ENCODE assay signal across 10 cellular contexts in genomic region chr6:149079456-149079855, GRCh38.
A peak's percentile ranks its signal among the peaks of the same experiment; 100 is the strongest.
DNase-seq lines count a peak whose midpoint lies in the region; ATAC-seq and TF ChIP-seq lines count a peak whose summit lies in the region.
"Had no signal": no experiment of that assay in that cellular context is flagged by ENCODE, and none has a peak within 500 bp of the region (broad histone marks: within the 10 kb centered on the region; RNA-seq: fewer than 3 reads in every experiment).

No MANE protein-coding gene starts in this region.

- H3K9me3 Mint-ChIP-seq in activated naive CD8-positive, alpha-beta T cell treated with anti-CD3 and anti-CD28 coated beads, Interleukin-2, amount 10 ng/mL, durations not matched to agents 7 days and 5 days = peaks cover 3% of the 10 kb centered on the region
- no peaks in the 10 kb centered on the region for H3K9me3 Mint-ChIP-seq in activated naive CD8-positive, alpha-beta T cell treated with anti-CD3 and anti-CD28 coated beads, Interleukin-2, amount 50 U/mL, for 24 hours

- H3K27ac ChIP-seq in brain microvascular endothelial cell (peak overlapping the region; percentile 53), muscle layer of duodenum (ENCODE audit: low read length) (peak overlapping the region; percentile 17), uterus (peak overlapping the region; percentile 60 to 70)

- intact Hi-C loops in uterus (cut with DNase I; ENCODE audit: low total_unique reads) = no loop called here

- no peak for ATAC-seq in activated naive CD8-positive, alpha-beta T cell treated with anti-CD3 and anti-CD28 coated beads, Interleukin-2, amount 10 ng/mL, durations not matched to agents 7 days and 5 days (ENCODE audit: low read depth)
- ATAC-seq in activated naive CD8-positive, alpha-beta T cell treated with anti-CD3 and anti-CD28 coated beads, Interleukin-2, amount 50 U/mL, for 24 hours = no peak
- no peak for ATAC-seq in activated CD4-positive, CD25-positive, alpha-beta regulatory T cell treated with anti-CD3 and anti-CD28 coated beads, Interleukin-2, amount 50 U/mL, for 24 hours
- ATAC-seq in GM21515 (IDR thresholded peaks at IDR 0.05; ENCODE audit: unreplicated experiment) = no peak

- H3K9me3 ChIP-seq in muscle layer of duodenum (ENCODE audit: control insufficient read depth in 1 of 2, low read length in 2 of 2) (no peaks in the 10 kb centered on the region), uterus (no peaks in the 10 kb centered on the region)

- H3K36me3 ChIP-seq in brain microvascular endothelial cell (replicated peaks) (no peaks in the 10 kb centered on the region), muscle layer of duodenum (ENCODE audit: control insufficient read depth in 1 of 2, insufficient read depth in 2 of 2, low read length in 2 of 2) (no peaks in the 10 kb centered on the region), uterus (no peaks in the 10 kb centered on the region)

- no peak overlapping the region for H3K4me3 ChIP-seq in brain microvascular endothelial cell (ENCODE audit: low read depth, low read length)
- H3K4me3 ChIP-seq in muscle layer of duodenum (ENCODE audit: low read depth in 1 of 2, low read length in 2 of 2) = no peak overlapping the region
- no peak overlapping the region for H3K4me3 ChIP-seq in uterus

- TF ChIP-seq CTCF in brain microvascular endothelial cell (IDR thresholded peaks at IDR 0.05; ENCODE audit: low read depth, low read length, missing control alignments) (no peak), uterus (IDR thresholded peaks at IDR 0.05) (no peak)

- POLR2A ChIA-PET in activated naive CD8-positive, alpha-beta T cell treated with anti-CD3 and anti-CD28 coated beads, Interleukin-2, amount 10 ng/mL, durations not matched to agents 7 days and 5 days (lab: Charles Lee) = no interaction called here

- H3K4me1 Mint-ChIP-seq in activated naive CD8-positive, alpha-beta T cell treated with anti-CD3 and anti-CD28 coated beads, Interleukin-2, amount 10 ng/mL, durations not matched to agents 7 days and 5 days = peaks cover 47% of the 10 kb centered on the region
- H3K4me1 Mint-ChIP-seq in activated naive CD8-positive, alpha-beta T cell treated with anti-CD3 and anti-CD28 coated beads, Interleukin-2, amount 50 U/mL, for 24 hours = peaks cover 54% of the 10 kb centered on the region

- DNase-seq in activated naive CD8-positive, alpha-beta T cell treated with anti-CD3 and anti-CD28 coated beads, Interleukin-2, amount 10 ng/mL, durations not matched to agents 7 days and 5 days = no peak
- no peak for DNase-seq in activated naive CD8-positive, alpha-beta T cell treated with anti-CD3 and anti-CD28 coated beads, Interleukin-2, amount 50 U/mL, for 24 hours
- no peak for DNase-seq in brain microvascular endothelial cell
- DNase-seq in uterus = no peak
- no peak for DNase-seq in ACHN
- DNase-seq: activated CD8-positive, alpha-beta memory T cell treated with anti-CD3 and anti-CD28 coated beads, Interleukin-2, amount 50 U/mL, for 4 hours; NCI-H2081 treated with DMSO at 0.1 percent for 48 hours had no signal

- in situ Hi-C loops in brain microvascular endothelial cell (cut with HindIII; ENCODE audit: low pct_ligation_motif_present, low sequenced_read_pairs) = loop anchor here (25.0 kb wide), 1 partner anchor 333 kb away; the partner anchor contains the start of gene SUMO4
- in situ Hi-C loops in ACHN (cut with HindIII; ENCODE audit: low pct_ligation_motif_present, low pct_unique_long_range_greater_than_20kb, low sequenced_read_pairs) = loop anchor here (25.0 kb wide), 1 partner anchor 358 kb away; no protein-coding TSS in a partner anchor

- H3K27ac Mint-ChIP-seq in activated naive CD8-positive, alpha-beta T cell treated with anti-CD3 and anti-CD28 coated beads, Interleukin-2, amount 10 ng/mL, durations not matched to agents 7 days and 5 days = peak overlapping the region; percentile 25
- H3K27ac Mint-ChIP-seq in activated naive CD8-positive, alpha-beta T cell treated with anti-CD3 and anti-CD28 coated beads, Interleukin-2, amount 50 U/mL, for 24 hours = no peak overlapping the region

- H3K4me3 Mint-ChIP-seq in activated naive CD8-positive, alpha-beta T cell treated with anti-CD3 and anti-CD28 coated beads, Interleukin-2, amount 10 ng/mL, durations not matched to agents 7 days and 5 days = no peak overlapping the region
- H3K4me3 Mint-ChIP-seq in activated naive CD8-positive, alpha-beta T cell treated with anti-CD3 and anti-CD28 coated beads, Interleukin-2, amount 50 U/mL, for 24 hours = no peak overlapping the region

- H3K36me3 Mint-ChIP-seq in activated naive CD8-positive, alpha-beta T cell treated with anti-CD3 and anti-CD28 coated beads, Interleukin-2, amount 10 ng/mL, durations not matched to agents 7 days and 5 days = no peaks in the 10 kb centered on the region
- H3K36me3 Mint-ChIP-seq in activated naive CD8-positive, alpha-beta T cell treated with anti-CD3 and anti-CD28 coated beads, Interleukin-2, amount 50 U/mL, for 24 hours (ENCODE audit: low read depth) = no peaks in the 10 kb centered on the region

- H3K27me3 ChIP-seq in brain microvascular endothelial cell (replicated peaks) (no peaks in the 10 kb centered on the region), muscle layer of duodenum (ENCODE audit: low read depth, low read length) (no peaks in the 10 kb centered on the region), uterus (no peaks in the 10 kb centered on the region)

- TF ChIP-seq POLR2A in uterus (IDR thresholded peaks at IDR 0.05) = no peak

- H3K4me1 ChIP-seq in muscle layer of duodenum (ENCODE audit: control insufficient read depth in 1 of 2, insufficient read depth in 2 of 2, low read length in 2 of 2) (peaks cover 5 to 58% of the 10 kb centered on the region in 2 donors), uterus (peaks cover 6 to 8% of the 10 kb centered on the region in 2 donors)

- no peaks in the 10 kb centered on the region for H3K27me3 Mint-ChIP-seq in activated naive CD8-positive, alpha-beta T cell treated with anti-CD3 and anti-CD28 coated beads, Interleukin-2, amount 10 ng/mL, durations not matched to agents 7 days and 5 days
- no peaks in the 10 kb centered on the region for H3K27me3 Mint-ChIP-seq in activated naive CD8-positive, alpha-beta T cell treated with anti-CD3 and anti-CD28 coated beads, Interleukin-2, amount 50 U/mL, for 24 hours
